In the genomic region with DNA sequence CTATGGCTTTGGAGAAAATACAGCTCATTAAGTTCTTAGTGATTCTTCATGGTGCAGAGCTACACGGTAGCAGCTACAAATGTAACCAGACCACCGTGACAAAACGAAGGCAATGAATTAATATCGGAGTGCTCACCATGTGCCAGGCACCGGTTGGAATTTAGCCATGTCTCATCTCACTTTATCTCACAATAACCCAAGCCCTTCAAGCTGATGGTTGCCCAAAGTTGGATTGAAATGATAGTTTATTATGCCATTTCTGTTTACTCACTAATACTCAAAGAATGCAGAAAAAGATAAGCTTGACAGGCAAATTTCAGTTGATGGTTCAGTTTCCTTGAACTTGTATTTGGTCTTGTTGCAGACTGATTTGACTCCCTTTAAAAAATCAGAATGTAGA, we compare ENCODE assay signal across 1 cellular context.
TF ChIP-seq lines count a peak whose summit lies in the region.

No MANE protein-coding gene starts in this region.

TF ChIP-seq in GM23338, 12 proteins besides CTCF, POLR2A, EP300 and RAD21 (continued from another document):
- TF ChIP-seq, protein P1, sequence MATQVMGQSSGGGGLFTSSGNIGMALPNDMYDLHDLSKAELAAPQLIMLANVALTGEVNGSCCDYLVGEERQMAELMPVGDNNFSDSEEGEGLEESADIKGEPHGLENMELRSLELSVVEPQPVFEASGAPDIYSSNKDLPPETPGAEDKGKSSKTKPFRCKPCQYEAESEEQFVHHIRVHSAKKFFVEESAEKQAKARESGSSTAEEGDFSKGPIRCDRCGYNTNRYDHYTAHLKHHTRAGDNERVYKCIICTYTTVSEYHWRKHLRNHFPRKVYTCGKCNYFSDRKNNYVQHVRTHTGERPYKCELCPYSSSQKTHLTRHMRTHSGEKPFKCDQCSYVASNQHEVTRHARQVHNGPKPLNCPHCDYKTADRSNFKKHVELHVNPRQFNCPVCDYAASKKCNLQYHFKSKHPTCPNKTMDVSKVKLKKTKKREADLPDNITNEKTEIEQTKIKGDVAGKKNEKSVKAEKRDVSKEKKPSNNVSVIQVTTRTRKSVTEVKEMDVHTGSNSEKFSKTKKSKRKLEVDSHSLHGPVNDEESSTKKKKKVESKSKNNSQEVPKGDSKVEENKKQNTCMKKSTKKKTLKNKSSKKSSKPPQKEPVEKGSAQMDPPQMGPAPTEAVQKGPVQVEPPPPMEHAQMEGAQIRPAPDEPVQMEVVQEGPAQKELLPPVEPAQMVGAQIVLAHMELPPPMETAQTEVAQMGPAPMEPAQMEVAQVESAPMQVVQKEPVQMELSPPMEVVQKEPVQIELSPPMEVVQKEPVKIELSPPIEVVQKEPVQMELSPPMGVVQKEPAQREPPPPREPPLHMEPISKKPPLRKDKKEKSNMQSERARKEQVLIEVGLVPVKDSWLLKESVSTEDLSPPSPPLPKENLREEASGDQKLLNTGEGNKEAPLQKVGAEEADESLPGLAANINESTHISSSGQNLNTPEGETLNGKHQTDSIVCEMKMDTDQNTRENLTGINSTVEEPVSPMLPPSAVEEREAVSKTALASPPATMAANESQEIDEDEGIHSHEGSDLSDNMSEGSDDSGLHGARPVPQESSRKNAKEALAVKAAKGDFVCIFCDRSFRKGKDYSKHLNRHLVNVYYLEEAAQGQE (IDR thresholded peaks at IDR 0.05; ENCODE audit: unreplicated experiment) = no peak
